In genomic region chr7:30112103-30112713, GRCh38 we compare ENCODE assay signal across 25 cellular contexts.
"Had no signal": no experiment of that assay in that cellular context is flagged by ENCODE, and none has a peak within 500 bp of the region (broad histone marks: within the 10 kb centered on the region; RNA-seq: fewer than 3 reads in every experiment).

No MANE protein-coding gene starts in this region.

- H3K27ac ChIP-seq: dorsolateral prefrontal cortex, epithelial cell of prostate, gastrocnemius medialis, lower lobe of right lung, prostate gland, right atrium auricular region, sigmoid colon, thoracic aorta, tibial nerve, upper lobe of left lung had no signal

- H3K27me3 Mint-ChIP-seq: naive thymus-derived CD8-positive, alpha-beta T cell; stimulated activated memory B cell treated with anti-CD40 and anti-IgM and Interleukin-4, amounts not matched to agents 10 μg/mL and 1 μg/mL and 100 μg/mL, for 72 hours had no signal

- H3K4me3 ChIP-seq: dorsolateral prefrontal cortex, gastrocnemius medialis, lower lobe of right lung, prostate gland, right atrium auricular region, sigmoid colon, thoracic aorta, tibial nerve, upper lobe of left lung had no signal

- H3K27ac Mint-ChIP-seq: endodermal cell; naive thymus-derived CD8-positive, alpha-beta T cell; nephron progenitor cell; stimulated activated memory B cell treated with anti-CD40 and anti-IgM and Interleukin-4, amounts not matched to agents 10 μg/mL and 1 μg/mL and 100 μg/mL, for 72 hours had no signal

- FAIRE-seq: keratinocyte, urothelium cell line had no signal

- H3K36me3 ChIP-seq: gastrocnemius medialis, lower lobe of right lung, prostate gland, right atrium auricular region, sigmoid colon, thoracic aorta, tibial nerve, upper lobe of left lung had no signal

- H3K4me3 Mint-ChIP-seq: endodermal cell; naive thymus-derived CD8-positive, alpha-beta T cell; nephron progenitor cell; stimulated activated memory B cell treated with anti-CD40 and anti-IgM and Interleukin-4, amounts not matched to agents 10 μg/mL and 1 μg/mL and 100 μg/mL, for 72 hours had no signal

- H3K27me3 ChIP-seq: dorsolateral prefrontal cortex, gastrocnemius medialis, right atrium auricular region, sigmoid colon, tibial nerve, upper lobe of left lung had no signal

- H3K4me1 ChIP-seq: lower lobe of right lung, prostate gland, right atrium auricular region, sigmoid colon, upper lobe of left lung had no signal

- H3K9me3 ChIP-seq: prostate gland had no signal

- H3K4me1 Mint-ChIP-seq: endodermal cell, nephron progenitor cell had no signal

- DNase-seq: dorsolateral prefrontal cortex; effector CD4-positive, alpha-beta T cell; endodermal cell; foreskin fibroblast; gastrocnemius medialis; head of caudate nucleus; left ventricle myocardium superior; lower lobe of right lung; naive thymus-derived CD8-positive, alpha-beta T cell; nephron progenitor cell; nucleus accumbens; sigmoid colon; stimulated activated CD4-positive, alpha-beta T cell treated with anti-CD3 and anti-CD28 coated beads, Interleukin-2, amount 100 ng/mL, for 24 hours; stimulated activated CD4-positive, alpha-beta T cell treated with anti-CD3 and anti-CD28 coated beads, Interleukin-4, amount 100 ng/mL, for 24 hours; stimulated activated naive CD8-positive, alpha-beta T cell treated with anti-CD3 and anti-CD28 coated beads, Interleukin-15, Interleukin-2, amounts not matched to agents 100 U/mL and 50 U/mL, for 24 hours; upper lobe of left lung had no signal

- ATAC-seq: esophagus mucosa; gastrocnemius medialis; left ventricle myocardium superior; lower lobe of right lung; naive thymus-derived CD8-positive, alpha-beta T cell; stimulated activated memory B cell treated with anti-CD40 and anti-IgM and Interleukin-4, amounts not matched to agents 10 μg/mL and 1 μg/mL and 100 μg/mL, for 72 hours; stimulated activated naive CD8-positive, alpha-beta T cell treated with anti-CD3 and anti-CD28 coated beads, Interleukin-15, Interleukin-2, amounts not matched to agents 100 U/mL and 50 U/mL, for 24 hours had no signal
